8 cellular contexts compared by ENCODE assay signal in the genomic region with DNA sequence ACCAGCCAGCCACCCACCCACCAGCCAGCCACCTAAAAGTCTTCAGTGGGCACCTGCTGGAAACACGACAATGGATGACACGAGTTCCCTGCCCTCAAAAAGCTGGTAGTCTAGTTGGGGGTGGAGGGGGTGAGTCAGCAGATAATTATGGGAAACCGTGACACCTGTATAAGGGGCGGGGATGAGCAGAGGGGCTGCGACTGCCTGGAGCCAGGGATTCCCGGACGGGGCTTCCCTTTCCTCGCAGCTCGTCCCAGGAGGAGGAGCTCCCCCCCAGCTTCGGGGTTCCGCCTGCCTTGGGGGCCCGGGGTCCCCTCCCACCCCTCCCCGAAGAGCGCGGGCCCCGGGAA. TPM values are rescaled to one million over a fixed set of nuclear protein-coding genes. Genes with fewer than 3 reads are reported as not detected.
A peak's percentile ranks its signal among the peaks of the same experiment; 100 is the strongest.
DNase-seq lines count a peak whose midpoint lies in the region; ATAC-seq and TF ChIP-seq lines count a peak whose summit lies in the region.

No MANE protein-coding gene starts in this region.

- DNase-seq in AG09309 (ENCODE audit: low read depth) (no peak), H7 (no peak), SW 1271 (lab: John Stamatoyannopoulos, UW) (no peak), HEK293T (ENCODE audit: extremely low spot score) (no peak)
- no peak for DNase-seq in activated T-cell treated with anti-CD3 and anti-CD28 coated beads, Interleukin-2, amount 50 U/mL, for 4 hours
- no peak for DNase-seq in naive thymus-derived CD4-positive, alpha-beta T cell

- peaks cover 26% of the 10 kb centered on the region in 2 donors for H3K4me1 ChIP-seq in naive thymus-derived CD4-positive, alpha-beta T cell (ENCODE audit: control insufficient read depth in 2 of 2, insufficient read depth in 2 of 2, low read length in 2 of 2)

- H3K27me3 ChIP-seq in H7 (ENCODE audit: control insufficient read depth, insufficient read depth, low read length), result peaks cover 51% of the 10 kb centered on the region
- peaks cover 12% of the 10 kb centered on the region in 2 donors for H3K27me3 ChIP-seq in naive thymus-derived CD4-positive, alpha-beta T cell (ENCODE audit: control insufficient read depth in 2 of 2, insufficient read depth in 2 of 2, low read length in 2 of 2)

- H3K4me3 ChIP-seq in AG09309 (ENCODE audit: control insufficient read depth, low read depth, low read length) (peak overlapping the region; percentile 39; the same call in 1 of the 2 replicates), H7 (ENCODE audit: insufficient read depth, low read depth, low read length) (peak overlapping the region; percentile 69)
- H3K4me3 ChIP-seq in naive thymus-derived CD4-positive, alpha-beta T cell (ENCODE audit: low read length), result no peak overlapping the region

- no peaks in the 10 kb centered on the region for H3K9me3 ChIP-seq in naive thymus-derived CD4-positive, alpha-beta T cell (ENCODE audit: control insufficient read depth in 2 of 3, low read length in 3 of 3)

- H3K27me3 Mint-ChIP-seq in activated T-cell treated with anti-CD3 and anti-CD28 coated beads, Interleukin-2, amount 50 U/mL, for 4 hours (ENCODE audit: low read depth), result peaks cover 31% of the 10 kb centered on the region
- H3K27me3 Mint-ChIP-seq in naive thymus-derived CD4-positive, alpha-beta T cell, result peaks cover 22 to 57% (median 32%) of the 10 kb centered on the region in 5 donors

- no peak overlapping the region for H3K27ac Mint-ChIP-seq in naive thymus-derived CD4-positive, alpha-beta T cell

- peaks cover 26% of the 10 kb centered on the region for H3K4me1 Mint-ChIP-seq in activated T-cell treated with anti-CD3 and anti-CD28 coated beads, Interleukin-2, amount 50 U/mL, for 4 hours (ENCODE audit: low read depth)
- peaks cover 17 to 40% (median 26%) of the 10 kb centered on the region in 7 donors for H3K4me1 Mint-ChIP-seq in naive thymus-derived CD4-positive, alpha-beta T cell

- H3K4me3 Mint-ChIP-seq in activated T-cell treated with anti-CD3 and anti-CD28 coated beads, Interleukin-2, amount 50 U/mL, for 4 hours, result peak overlapping the region; percentile 62
- H3K4me3 Mint-ChIP-seq in naive thymus-derived CD4-positive, alpha-beta T cell, result peak overlapping the region in 9 of 10 donors; percentile 50 to 99 (median 75)

- no peaks in the 10 kb centered on the region for H3K36me3 ChIP-seq in H7 (replicated peaks; ENCODE audit: control insufficient read depth, insufficient read depth, low read length)
- no peaks in the 10 kb centered on the region for H3K36me3 ChIP-seq in naive thymus-derived CD4-positive, alpha-beta T cell (ENCODE audit: control insufficient read depth in 2 of 3, insufficient read depth in 3 of 3, low read length in 3 of 3)

- POLR2A ChIA-PET in naive thymus-derived CD4-positive, alpha-beta T cell (lab: Charles Lee), result interaction anchor here (0.5 to 1.6 kb wide), 8 partner anchors 18 to 132 kb away, joined by 3 to 5 read pairs (median 4); no protein-coding TSS in a partner anchor
- POLR2A ChIA-PET in HEK293T (lab: Yijun Ruan, JAX), result interaction anchor here (1.0 to 1.2 kb wide), 2 partner anchors 25 to 68 kb away, joined by 3 to 6 read pairs; no protein-coding TSS in a partner anchor

- H3K36me3 Mint-ChIP-seq in activated T-cell treated with anti-CD3 and anti-CD28 coated beads, Interleukin-2, amount 50 U/mL, for 4 hours (ENCODE audit: insufficient read depth), result no peaks in the 10 kb centered on the region
- H3K36me3 Mint-ChIP-seq in naive thymus-derived CD4-positive, alpha-beta T cell, result no peaks in the 10 kb centered on the region

- TF ChIP-seq CTCF in AG09309 (IDR thresholded peaks at IDR 0.05; ENCODE audit: control insufficient read depth, insufficient read depth, low read depth, low read length, missing control alignments), result no peak

- intact Hi-C loops in naive thymus-derived CD4-positive, alpha-beta T cell (cut with micrococcal nuclease), result loop anchor here (1.0 to 5.0 kb wide), 6 partner anchors 31 to 1329 kb away; a partner anchor contains a TSS

- no peak overlapping the region for H3K27ac ChIP-seq in naive thymus-derived CD4-positive, alpha-beta T cell (ENCODE audit: low read depth, low read length)

- CTCF ChIA-PET in naive thymus-derived CD4-positive, alpha-beta T cell (lab: Charles Lee), result interaction anchor here (0.6 to 6.2 kb wide), 21 partner anchors 15 to 249 kb away, joined by 3 to 107 read pairs (median 4); a partner anchor contains a TSS
- CTCF ChIA-PET in HEK293T (lab: Yijun Ruan, JAX), result interaction anchor here (0.5 to 2.8 kb wide), 16 partner anchors 8 to 186 kb away, joined by 3 to 24 read pairs (median 4); a partner anchor contains a TSS

- peak; percentile 20 to 32 for ATAC-seq in activated T-cell treated with anti-CD3 and anti-CD28 coated beads, Interleukin-2, amount 50 U/mL, for 4 hours
- no peak for ATAC-seq in naive thymus-derived CD4-positive, alpha-beta T cell
- ATAC-seq in GM19467 (IDR thresholded peaks at IDR 0.05; ENCODE audit: unreplicated experiment) (no peak), GM21737 (IDR thresholded peaks at IDR 0.05; ENCODE audit: unreplicated experiment) (no peak)

- H3K9me3 Mint-ChIP-seq in activated T-cell treated with anti-CD3 and anti-CD28 coated beads, Interleukin-2, amount 50 U/mL, for 4 hours, result no peaks in the 10 kb centered on the region
- H3K9me3 Mint-ChIP-seq in naive thymus-derived CD4-positive, alpha-beta T cell, result peaks cover 0 to 2% (median 0%) of the 10 kb centered on the region in 11 donors

TF ChIP-seq in HEK293T, 16 proteins besides CTCF, POLR2A, EP300 and RAD21:
- TF ChIP-seq FOXK2 (IDR thresholded peaks at IDR 0.05), result no peak
- TF ChIP-seq LEF1 (IDR thresholded peaks at IDR 0.05; ENCODE audit: borderline replicate concordance), result no peak
- TF ChIP-seq NFRKB (IDR thresholded peaks at IDR 0.05), result no peak
- no peak for TF ChIP-seq BHLHE40 (IDR thresholded peaks at IDR 0.05; ENCODE audit: borderline replicate concordance)

RNA-seq across cellular contexts. Expression of a gene that starts 2.3 kb away (rescaled TPM):
- 3.1 and 3.4 TPM in 2 replicates for total RNA-seq in H7 (2014; rRNA removed; shearing (Covaris generic))
- total RNA-seq in activated T-cell treated with anti-CD3 and anti-CD28 coated beads, Interleukin-2, amount 50 U/mL, for 4 hours, result under 1 TPM; 0.16 to 0.33 (median 0.27) TPM
- under 1 TPM in 3 of 5 experiments, not detected in 2; 0.19 to 0.47 (median 0.27) TPM for total RNA-seq in naive thymus-derived CD4-positive, alpha-beta T cell
- polyA plus RNA-seq in naive thymus-derived CD4-positive, alpha-beta T cell, result under 1 TPM; 0.08 to 0.44 TPM

RNA-seq across cellular contexts. Expression of a gene that starts 31.1 kb away (rescaled TPM):
- total RNA-seq in H7 (2014; rRNA removed; shearing (Covaris generic)), result 9.7 and 16.4 TPM in 2 replicates
- total RNA-seq in activated T-cell treated with anti-CD3 and anti-CD28 coated beads, Interleukin-2, amount 50 U/mL, for 4 hours, result 100 to 1,000 TPM; 508 to 551 (median 529) TPM
- total RNA-seq in naive thymus-derived CD4-positive, alpha-beta T cell, result 10 to 100 TPM; 10.5 to 67.9 (median 12.2) TPM
- 10 to 100 TPM; 10.0 to 16.7 TPM for polyA plus RNA-seq in naive thymus-derived CD4-positive, alpha-beta T cell

RNA-seq across cellular contexts. Expression of a gene that starts 57.5 kb away (rescaled TPM):
- 30.7 and 33.1 TPM in 2 replicates for total RNA-seq in H7 (2014; rRNA removed; shearing (Covaris generic))
- total RNA-seq in activated T-cell treated with anti-CD3 and anti-CD28 coated beads, Interleukin-2, amount 50 U/mL, for 4 hours, result 10 to 100 TPM; 15.5 to 20.3 (median 18.3) TPM
- total RNA-seq in naive thymus-derived CD4-positive, alpha-beta T cell, result 10 to 100 TPM; 10.1 to 19.2 (median 16.3) TPM
- 10 to 100 TPM; 12.7 to 15.4 TPM for polyA plus RNA-seq in naive thymus-derived CD4-positive, alpha-beta T cell

Comparison
In these comparisons a context has a peak if more than half of its experiments do, and no peak if none do; other contexts are left out.
1. ATAC-seq: peak in activated T-cell treated with anti-CD3 and anti-CD28 coated beads, Interleukin-2, amount 50 U/mL, for 4 hours (2 of 2); none in naive thymus-derived CD4-positive, alpha-beta T cell (single experiment), GM19467 (single experiment) and GM21737 (single experiment).
2. RNA of a gene that starts 31.1 kb away (total RNA-seq): 508 to 551 TPM in activated T-cell treated with anti-CD3 and anti-CD28 coated beads, Interleukin-2, amount 50 U/mL, for 4 hours; 10.5 to 67.9 TPM in naive thymus-derived CD4-positive, alpha-beta T cell and 9.7 to 16.4 TPM in H7; every median in the first group is over 4 times any median in the second.